In the genomic region with DNA sequence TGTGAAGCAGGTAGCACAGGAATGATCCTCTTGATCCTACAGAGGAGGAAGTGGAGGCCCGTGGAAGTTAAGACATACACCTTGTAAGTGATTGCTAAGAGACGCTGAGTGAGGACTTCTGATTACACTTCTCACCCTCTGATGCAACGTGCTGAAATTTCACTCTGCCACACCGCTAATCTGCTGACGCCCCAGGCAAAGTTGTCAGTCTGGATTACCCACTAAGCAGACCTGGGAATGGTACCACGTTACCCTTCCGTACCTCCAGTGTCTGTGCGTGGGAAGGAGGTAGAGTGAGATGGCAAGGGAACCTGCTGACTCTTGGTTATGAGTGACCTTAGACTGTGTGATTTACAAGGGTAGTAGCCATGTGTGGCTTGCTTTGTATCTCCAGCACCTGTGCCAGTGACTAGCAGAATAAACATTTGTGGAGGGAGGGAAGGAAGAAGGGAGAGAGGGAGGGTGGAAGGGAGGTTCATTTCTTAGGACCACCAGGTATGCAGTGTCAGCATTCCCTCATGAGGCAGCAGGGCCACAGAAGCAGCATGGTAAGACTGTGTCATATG, we compare ENCODE assay signal across 2 cellular contexts.
TF ChIP-seq lines count a peak whose summit lies in the region.

No MANE protein-coding gene starts in this region.

TF ChIP-seq in H1, 55 proteins besides CTCF, POLR2A, EP300 and RAD21:
- TF ChIP-seq BCL11A (IDR thresholded peaks at IDR 0.05; ENCODE audit: low read depth in 2 of 2, low read length in 2 of 2) (no peak), TAF7 (optimal IDR thresholded peaks at IDR 0.05; ENCODE audit: borderline replicate concordance, low read depth, low read length) (no peak), SP1 (IDR thresholded peaks at IDR 0.05; ENCODE audit: low read depth, low read length) (no peak), TBP (IDR thresholded peaks at IDR 0.05; ENCODE audit: low read depth, low read length) (no peak), CHD1 (IDR thresholded peaks at IDR 0.05; ENCODE audit: low read depth, low read length) (no peak), ZNF274 (IDR thresholded peaks at IDR 0.05; ENCODE audit: borderline replicate concordance, extremely low read depth, low read length) (no peak), YY1 (IDR thresholded peaks at IDR 0.05; ENCODE audit: low read depth, low read length) (no peak), SAP30 (IDR thresholded peaks at IDR 0.05; ENCODE audit: insufficient read depth, insufficient replicate concordance, low read length) (no peak), TCF12 (IDR thresholded peaks at IDR 0.05; ENCODE audit: low read depth, low read length) (no peak), NRF1 (IDR thresholded peaks at IDR 0.05; ENCODE audit: low read depth, low read length) (no peak)

TF ChIP-seq in WTC11, 78 proteins besides CTCF, POLR2A, EP300 and RAD21:
- TF ChIP-seq, protein P1, sequence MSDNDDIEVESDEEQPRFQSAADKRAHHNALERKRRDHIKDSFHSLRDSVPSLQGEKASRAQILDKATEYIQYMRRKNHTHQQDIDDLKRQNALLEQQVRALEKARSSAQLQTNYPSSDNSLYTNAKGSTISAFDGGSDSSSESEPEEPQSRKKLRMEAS (CRISPR knock-in tag; IDR thresholded peaks at IDR 0.05), result no peak
TF ChIP-seq in WTC11: peak in this region for 0.
